20 cellular contexts compared by ENCODE assay signal in the genomic region with DNA sequence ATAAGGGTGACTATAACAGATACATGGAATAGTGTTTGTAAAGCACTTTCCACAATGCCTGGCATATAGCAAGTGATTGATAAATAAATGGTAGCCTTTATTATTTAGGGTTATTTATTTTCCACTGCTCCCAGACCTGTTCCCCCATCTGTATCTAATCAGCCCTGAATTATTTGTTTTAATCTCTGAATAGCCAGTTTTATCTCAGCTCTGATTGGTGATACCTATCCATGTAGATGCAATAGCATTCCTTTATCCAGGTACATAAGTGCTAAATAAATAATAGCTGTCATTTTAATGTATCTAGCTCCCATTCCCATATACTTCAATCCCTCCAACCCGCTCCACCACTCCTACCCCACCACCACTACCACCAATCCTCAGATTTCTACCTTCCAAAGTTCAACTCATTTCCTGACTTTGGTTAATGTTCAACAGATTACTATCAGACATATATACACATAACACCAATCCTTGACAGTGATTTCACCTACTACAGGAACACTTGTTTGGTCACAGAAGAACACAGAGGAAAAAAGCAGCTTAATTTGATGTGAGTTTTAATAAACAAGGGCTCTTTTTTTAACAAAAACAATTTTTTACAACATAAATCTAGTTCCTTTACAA. TPM values are rescaled to one million over a fixed set of nuclear protein-coding genes. Genes with fewer than 3 reads are reported as not detected.
DNase-seq lines count a peak whose midpoint lies in the region; FAIRE-seq lines count a peak whose summit lies in the region.
"Had no signal": no experiment of that assay in that cellular context is flagged by ENCODE, and none has a peak within 500 bp of the region (broad histone marks: within the 10 kb centered on the region; RNA-seq: fewer than 3 reads in every experiment).

No MANE protein-coding gene starts in this region.

- no peaks in the 10 kb centered on the region for H3K27me3 Mint-ChIP-seq in activated T-cell treated with anti-CD3 and anti-CD28 coated beads, Interleukin-2, amount 50 U/mL, for 24 hours
- H3K27me3 Mint-ChIP-seq: activated CD4-positive, alpha-beta memory T cell treated with anti-CD3 and anti-CD28 coated beads, Interleukin-2, amount 10 ng/mL, durations not matched to agents 7 days and 5 days; effector memory CD8-positive, alpha-beta T cell had no signal

- H3K27ac Mint-ChIP-seq in activated T-cell treated with anti-CD3 and anti-CD28 coated beads, Interleukin-2, amount 50 U/mL, for 24 hours, result peak overlapping the region; percentile 8
- H3K27ac Mint-ChIP-seq: activated CD4-positive, alpha-beta memory T cell treated with anti-CD3 and anti-CD28 coated beads, Interleukin-2, amount 10 ng/mL, durations not matched to agents 7 days and 5 days; activated naive CD4-positive, alpha-beta T cell treated with anti-CD3 and anti-CD28 coated beads for 36 hours had no signal

- H3K27me3 ChIP-seq in small intestine (ENCODE audit: control insufficient read depth in 2 of 2, insufficient read depth in 2 of 2, low read length in 2 of 2) (no peaks in the 10 kb centered on the region), SJCRH30 (no peaks in the 10 kb centered on the region)
- H3K27me3 ChIP-seq: ascending aorta, left lung had no signal

- H3K36me3 ChIP-seq in small intestine (ENCODE audit: control insufficient read depth in 2 of 2, insufficient read depth in 2 of 2, low read length in 2 of 2) (no peaks in the 10 kb centered on the region), SJCRH30 (peaks cover 8% of the 10 kb centered on the region)

- H3K9me3 ChIP-seq in small intestine (ENCODE audit: control insufficient read depth, low read depth) (no peaks in the 10 kb centered on the region), SJCRH30 (replicated peaks) (peaks cover 6% of the 10 kb centered on the region)
- H3K9me3 ChIP-seq: ascending aorta, left lung had no signal

- H3K36me3 Mint-ChIP-seq in activated T-cell treated with anti-CD3 and anti-CD28 coated beads, Interleukin-2, amount 50 U/mL, for 24 hours (ENCODE audit: low read depth), result peaks cover 47% of the 10 kb centered on the region

- H3K4me1 Mint-ChIP-seq in activated T-cell treated with anti-CD3 and anti-CD28 coated beads, Interleukin-2, amount 50 U/mL, for 24 hours (ENCODE audit: low read depth), result peaks cover 66% of the 10 kb centered on the region

- peak; percentile 33 for FAIRE-seq in small intestine (lab: Jason Lieb, UNC)
- FAIRE-seq: D721Med had no signal

- H3K27ac ChIP-seq in small intestine (ENCODE audit: low read depth in 1 of 2, low read length in 1 of 2) (no peak overlapping the region), SJCRH30 (no peak overlapping the region)
- H3K27ac ChIP-seq: ascending aorta, HL-60, left lung had no signal

- no peak overlapping the region for H3K4me3 Mint-ChIP-seq in activated T-cell treated with anti-CD3 and anti-CD28 coated beads, Interleukin-2, amount 50 U/mL, for 24 hours
- H3K4me3 Mint-ChIP-seq: activated CD4-positive, alpha-beta memory T cell treated with anti-CD3 and anti-CD28 coated beads, Interleukin-2, amount 10 ng/mL, durations not matched to agents 7 days and 5 days; activated naive CD4-positive, alpha-beta T cell treated with anti-CD3 and anti-CD28 coated beads for 36 hours; effector memory CD8-positive, alpha-beta T cell had no signal

- H3K9me3 Mint-ChIP-seq in activated T-cell treated with anti-CD3 and anti-CD28 coated beads, Interleukin-2, amount 50 U/mL, for 24 hours, result peaks cover 3% of the 10 kb centered on the region
- H3K9me3 Mint-ChIP-seq: effector memory CD8-positive, alpha-beta T cell had no signal

- 15 to 72% (median 40%) methylated on average over 1 of the region's 1 CpG for WGBS in small intestine, 3 donors

- no peak overlapping the region for H3K4me3 ChIP-seq in small intestine (ENCODE audit: low read depth in 1 of 2, low read length in 2 of 2)
- H3K4me3 ChIP-seq in SJCRH30, result no peak overlapping the region
- H3K4me3 ChIP-seq: ascending aorta, left lung had no signal

- H3K4me1 ChIP-seq in small intestine (ENCODE audit: control insufficient read depth in 2 of 2, insufficient read depth in 1 of 2, low read depth in 1 of 2, low read length in 1 of 2), result peaks cover 0 to 6% of the 10 kb centered on the region in 2 donors
- H3K4me1 ChIP-seq in SJCRH30, result peaks cover 6% of the 10 kb centered on the region; the same call in 1 of the 2 replicates
- H3K4me1 ChIP-seq: ascending aorta had no signal

- DNase-seq in activated T-cell treated with anti-CD3 and anti-CD28 coated beads, Interleukin-2, amount 50 U/mL, for 24 hours, result no peak
- no peak for DNase-seq in activated T-cell treated with anti-CD3 and anti-CD28 coated beads for 4 hours
- peak; percentile 48 for DNase-seq in SW480 (ENCODE audit: low spot score)
- peak; percentile 1 for DNase-seq in kidney glomerular epithelial cell (lab: John Stamatoyannopoulos, UW)
- peak; percentile 92 for DNase-seq in small intestine
- DNase-seq in dermis blood vessel endothelial cell, result no peak
- no peak for DNase-seq in HK-2 (ENCODE audit: unreplicated experiment)
- no peak for DNase-seq in SJCRH30
- DNase-seq: activated CD4-positive, alpha-beta memory T cell treated with anti-CD3 and anti-CD28 coated beads, Interleukin-2, amount 10 ng/mL, durations not matched to agents 7 days and 5 days; activated CD4-positive, CD25-positive, alpha-beta regulatory T cell; activated naive CD4-positive, alpha-beta T cell treated with anti-CD3 and anti-CD28 coated beads for 36 hours; effector memory CD8-positive, alpha-beta T cell; HCEC 1CT; left lung; MM.1S; NCI-H1436 treated with DMSO at 0.1 percent for 48 hours; SIG-M5 had no signal

RNA-seq across cellular contexts. Expression of a gene that starts 14.0 kb away (rescaled TPM):
- polyA plus RNA-seq in small intestine, result 10 to 100 TPM; 22.7 to 34.9 (median 25.9) TPM
- 123 and 136 TPM in 2 replicates for total RNA-seq in dermis blood vessel endothelial cell
- 81.1 and 103 TPM in 2 replicates for total RNA-seq in SJCRH30 (2014; rRNA removed; shearing (Covaris generic))

RNA-seq across cellular contexts. Expression of a gene that starts 28.4 kb away (rescaled TPM):
- 1 to 10 TPM; 8.0 to 9.4 (median 8.4) TPM for polyA plus RNA-seq in small intestine
- total RNA-seq in dermis blood vessel endothelial cell, result 19.5 and 20.3 TPM in 2 replicates
- total RNA-seq in SJCRH30 (2014; rRNA removed; shearing (Covaris generic)), result 28.7 and 35.3 TPM in 2 replicates

RNA-seq across cellular contexts. Expression of a gene that starts 50.9 kb away (rescaled TPM):
- polyA plus RNA-seq in small intestine, result 1,000 to 10,000 TPM; 1,027 to 1,895 (median 1,818) TPM
- 394 and 634 TPM in 2 replicates for total RNA-seq in dermis blood vessel endothelial cell
- 5,451 and 5,689 TPM in 2 replicates for total RNA-seq in SJCRH30 (2014; rRNA removed; shearing (Covaris generic))

RNA-seq across cellular contexts. Expression of a gene that starts 57.0 kb away (rescaled TPM):
- polyA plus RNA-seq in small intestine, result 1 to 10 TPM; 5.1 to 8.8 (median 8.5) TPM
- total RNA-seq in dermis blood vessel endothelial cell, result 39.6 and 44.6 TPM in 2 replicates
- 2.7 and 3.0 TPM in 2 replicates for total RNA-seq in SJCRH30 (2014; rRNA removed; shearing (Covaris generic))

Comparison
In these comparisons a context has a peak if more than half of its experiments do, and no peak if none do; other contexts are left out.
1. DNase-seq: peak in SW480 (single experiment), kidney glomerular epithelial cell (single experiment) and small intestine (single experiment); none in activated T-cell treated with anti-CD3 and anti-CD28 coated beads, Interleukin-2, amount 50 U/mL, for 24 hours (single experiment), activated T-cell treated with anti-CD3 and anti-CD28 coated beads for 4 hours (single experiment), dermis blood vessel endothelial cell (single experiment), HK-2 (single experiment) and SJCRH30 (0 of 2).